In the genomic region with DNA sequence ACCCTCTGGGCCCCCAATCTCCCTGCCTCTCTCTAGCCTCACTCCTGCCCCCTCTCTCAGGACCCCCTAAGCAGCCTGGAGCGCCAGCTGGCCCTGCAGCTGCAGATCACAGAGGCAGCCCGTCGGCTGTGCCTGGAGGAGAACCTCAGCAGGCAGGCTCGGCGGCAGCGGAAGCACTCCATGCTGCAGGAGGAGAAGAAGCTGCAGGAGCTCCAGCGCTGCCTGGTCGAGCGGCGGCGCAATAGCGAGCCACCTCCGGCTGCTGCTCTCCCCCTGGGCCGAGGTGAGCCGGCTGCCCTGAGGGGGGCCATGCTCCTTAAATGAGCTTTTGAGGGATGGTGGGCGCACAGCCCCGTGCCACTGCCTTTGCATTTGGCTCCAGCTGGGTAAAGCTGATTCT, we compare ENCODE assay signal across 1 cellular context.
TF ChIP-seq lines count a peak whose summit lies in the region.

No MANE protein-coding gene starts in this region.

TF ChIP-seq in K562, 482 proteins besides CTCF, POLR2A, EP300 and RAD21 (continued from another document):
- TF ChIP-seq, protein P1, sequence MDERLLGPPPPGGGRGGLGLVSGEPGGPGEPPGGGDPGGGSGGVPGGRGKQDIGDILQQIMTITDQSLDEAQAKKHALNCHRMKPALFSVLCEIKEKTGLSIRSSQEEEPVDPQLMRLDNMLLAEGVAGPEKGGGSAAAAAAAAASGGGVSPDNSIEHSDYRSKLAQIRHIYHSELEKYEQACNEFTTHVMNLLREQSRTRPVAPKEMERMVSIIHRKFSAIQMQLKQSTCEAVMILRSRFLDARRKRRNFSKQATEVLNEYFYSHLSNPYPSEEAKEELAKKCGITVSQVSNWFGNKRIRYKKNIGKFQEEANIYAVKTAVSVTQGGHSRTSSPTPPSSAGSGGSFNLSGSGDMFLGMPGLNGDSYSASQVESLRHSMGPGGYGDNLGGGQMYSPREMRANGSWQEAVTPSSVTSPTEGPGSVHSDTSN (CRISPR knock-in tag; IDR thresholded peaks at IDR 0.05; ENCODE audit: low read depth): no peak
- TF ChIP-seq, protein P1 (tag; conservative IDR thresholded peaks at IDR 0.05; ENCODE audit: low read depth): no peak
- TF ChIP-seq TCF7 (IDR thresholded peaks at IDR 0.05; ENCODE audit: borderline replicate concordance) (no peak), ARHGAP35 (IDR thresholded peaks at IDR 0.05; ENCODE audit: partially characterized antibody) (no peak), SRSF3 (IDR thresholded peaks at IDR 0.05; ENCODE audit: insufficient read depth, low read length) (no peak), MAX (CRISPR knock-in tag; IDR thresholded peaks at IDR 0.05) (no peak), NBN (IDR thresholded peaks at IDR 0.05; ENCODE audit: low read depth) (no peak), CBX2 (IDR thresholded peaks at IDR 0.05; ENCODE audit: insufficient read depth, low read length, poor library complexity, severe bottlenecking) (no peak), ADNP (tag; IDR thresholded peaks at IDR 0.05) (no peak), POLR2G (IDR thresholded peaks at IDR 0.05; ENCODE audit: low read depth, low read length) (no peak)
- TF ChIP-seq, protein P2, sequence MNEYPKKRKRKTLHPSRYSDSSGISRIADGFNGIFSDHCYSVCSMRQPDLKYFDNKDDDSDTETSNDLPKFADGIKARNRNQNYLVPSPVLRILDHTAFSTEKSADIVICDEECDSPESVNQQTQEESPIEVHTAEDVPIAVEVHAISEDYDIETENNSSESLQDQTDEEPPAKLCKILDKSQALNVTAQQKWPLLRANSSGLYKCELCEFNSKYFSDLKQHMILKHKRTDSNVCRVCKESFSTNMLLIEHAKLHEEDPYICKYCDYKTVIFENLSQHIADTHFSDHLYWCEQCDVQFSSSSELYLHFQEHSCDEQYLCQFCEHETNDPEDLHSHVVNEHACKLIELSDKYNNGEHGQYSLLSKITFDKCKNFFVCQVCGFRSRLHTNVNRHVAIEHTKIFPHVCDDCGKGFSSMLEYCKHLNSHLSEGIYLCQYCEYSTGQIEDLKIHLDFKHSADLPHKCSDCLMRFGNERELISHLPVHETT (CRISPR knock-in tag; conservative IDR thresholded peaks at IDR 0.05 in 1 of 2, IDR thresholded peaks at IDR 0.05 in 1 of 2): no peak
TF ChIP-seq in K562: peak in this region for 0.
